ENCODE assay signal across 12 cellular contexts in the genomic region with DNA sequence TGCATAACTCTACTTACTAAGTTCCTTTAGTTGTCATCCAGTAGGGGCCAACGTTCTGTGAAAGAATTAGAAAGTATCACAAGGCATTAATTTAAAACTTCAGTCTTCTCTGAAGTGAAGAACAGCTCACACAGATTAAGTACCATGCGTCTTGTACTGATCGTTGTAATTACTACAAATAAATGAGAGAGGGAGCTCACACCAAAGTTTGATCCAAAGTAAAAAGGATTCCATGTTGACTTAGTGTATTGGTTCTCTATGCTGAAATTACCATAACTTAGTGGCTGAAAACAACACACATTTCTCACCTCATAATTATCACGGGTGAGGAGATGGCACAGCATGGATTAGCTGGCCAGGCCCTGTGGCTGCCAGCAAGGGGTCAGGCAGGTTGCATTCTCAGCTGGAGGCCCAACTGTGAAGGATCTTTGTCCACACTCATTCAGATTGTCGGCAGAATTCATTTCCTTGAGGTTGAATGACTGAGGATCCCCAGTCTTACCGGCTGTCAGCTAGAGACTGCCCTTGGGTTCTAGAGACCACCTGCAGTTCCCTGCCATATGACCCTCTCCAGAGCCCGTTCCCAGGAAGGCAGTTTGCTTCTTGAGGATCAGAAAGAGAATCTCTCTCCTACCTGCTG.
DNase-seq lines count a peak whose midpoint lies in the region; ATAC-seq lines count a peak whose summit lies in the region.
"Had no signal": no experiment of that assay in that cellular context is flagged by ENCODE, and none has a peak within 500 bp of the region (broad histone marks: within the 10 kb centered on the region; RNA-seq: fewer than 3 reads in every experiment).

No MANE protein-coding gene starts in this region.

- no peaks in the 10 kb centered on the region for H3K79me1 ChIP-seq in neuronal stem cell (ENCODE audit: low read depth, low read length)

- H3K27ac ChIP-seq in neuronal stem cell (replicated peaks; ENCODE audit: low read length) = no peak overlapping the region
- H3K27ac ChIP-seq: vagina had no signal

- H2BK5ac ChIP-seq in neuronal stem cell (ENCODE audit: low read length) = no peak overlapping the region

- H4K91ac ChIP-seq in neuronal stem cell (ENCODE audit: low read depth, low read length, poor library complexity) = no peak overlapping the region

- no peak overlapping the region for H3K18ac ChIP-seq in neuronal stem cell (ENCODE audit: low read length)

- in situ Hi-C loops in HAP-1 (cut with MboI; ENCODE audit: low sequenced_read_pairs) = loop anchor here (25.0 kb wide), 2 partner anchors 780 to 1105 kb away; no protein-coding TSS in a partner anchor

- H3K9ac ChIP-seq in neuronal stem cell (ENCODE audit: low read depth, low read length, poor library complexity) = no peak overlapping the region

- no peak overlapping the region for H2BK15ac ChIP-seq in neuronal stem cell (ENCODE audit: low read length)

- DNase-seq in NCI-H748 (lab: John Stamatoyannopoulos, UW; ENCODE audit: unreplicated experiment) = peak; percentile 10
- DNase-seq in NCI-H748 treated with DMSO at 0.1 percent for 48 hours (lab: John Stamatoyannopoulos, UW) = no peak
- DNase-seq in NCI-H446 treated with DMSO at 0.1 percent for 48 hours (lab: John Stamatoyannopoulos, UW) = peak; percentile 39
- peak; percentile 48 for DNase-seq in cerebellum (ENCODE audit: low spot score)
- peak; percentile 12 for DNase-seq in neuronal stem cell (ENCODE audit: low spot score)
- no peak for DNase-seq in putamen (ENCODE audit: low spot score)
- no peak for DNase-seq in HAP-1 (ENCODE audit: low spot score in 2 of 2)
- DNase-seq: activated CD4-positive, alpha-beta memory T cell treated with anti-CD3 and anti-CD28 coated beads for 36 hours; activated naive CD8-positive, alpha-beta T cell treated with anti-CD3 and anti-CD28 coated beads, Interleukin-2, amount 10 ng/mL, durations not matched to agents 7 days and 5 days had no signal

- no peak overlapping the region for H3K23ac ChIP-seq in neuronal stem cell (ENCODE audit: low read depth, low read length, poor library complexity)

- H2AFZ ChIP-seq in neuronal stem cell (ENCODE audit: low read length) = no peak overlapping the region

- H3K9me3 ChIP-seq in neuronal stem cell (replicated peaks in 1 of 2; ENCODE audit: control insufficient read depth in 2 of 2, insufficient read depth in 1 of 2, low read depth in 1 of 2, low read length in 2 of 2) (no peaks in the 10 kb centered on the region), HAP-1 (no peaks in the 10 kb centered on the region)
- H3K9me3 ChIP-seq: vagina had no signal

- H3K4me1 ChIP-seq in neuronal stem cell (ENCODE audit: control insufficient read depth in 2 of 2, insufficient read depth in 1 of 2, low read depth in 1 of 2, low read length in 2 of 2) (peaks cover 0 to 11% of the 10 kb centered on the region in 2 donors), HAP-1 (no peaks in the 10 kb centered on the region)
- H3K4me1 ChIP-seq: vagina had no signal

- no peak for ATAC-seq in GM21423 (IDR thresholded peaks at IDR 0.05; ENCODE audit: unreplicated experiment)
- ATAC-seq: Right ventricle myocardium inferior had no signal

- no peak overlapping the region for H3K14ac ChIP-seq in neuronal stem cell (ENCODE audit: low read length)

- H2BK12ac ChIP-seq in neuronal stem cell (ENCODE audit: low read length) = no peak overlapping the region

- H3K4me2 ChIP-seq in neuronal stem cell (ENCODE audit: insufficient read depth, low read length, poor library complexity, severe bottlenecking) = no peak overlapping the region

- no peak overlapping the region for H3K4ac ChIP-seq in neuronal stem cell (ENCODE audit: low read length)

- WGBS in neuronal stem cell (ENCODE audit: extremely low coverage in 2 of 2, insufficient read length in 2 of 2, insufficient replicate concordance in 1 of 2), 2 donors = no CpG with 5 or more reads among the region's 7 CpGs

- H3K4me3 ChIP-seq in neuronal stem cell (ENCODE audit: low read length in 2 of 2) = no peak overlapping the region
- no peak overlapping the region for H3K4me3 ChIP-seq in HAP-1
- H3K4me3 ChIP-seq: vagina had no signal

- no peak overlapping the region for H2AK5ac ChIP-seq in neuronal stem cell (ENCODE audit: low read depth, low read length)

- H3K27me3 ChIP-seq in neuronal stem cell (ENCODE audit: control insufficient read depth in 3 of 3, insufficient read depth in 3 of 3, low read depth in 1 of 3, low read length in 3 of 3) = no peaks in the 10 kb centered on the region
- H3K27me3 ChIP-seq in HAP-1 (ENCODE audit: low read depth) = peaks cover 4% of the 10 kb centered on the region; the same call in 1 of the 2 replicates
- H3K27me3 ChIP-seq: vagina had no signal

- H2BK120ac ChIP-seq in neuronal stem cell (ENCODE audit: low read depth, low read length) = no peak overlapping the region

- H3K36me3 ChIP-seq in neuronal stem cell (replicated peaks in 1 of 2; ENCODE audit: control insufficient read depth in 2 of 2, insufficient read depth in 2 of 2, low read length in 2 of 2) = no peaks in the 10 kb centered on the region
- H3K36me3 ChIP-seq in HAP-1 (replicated peaks) = no peaks in the 10 kb centered on the region
- H3K36me3 ChIP-seq: vagina had no signal

- H4K8ac ChIP-seq in neuronal stem cell (ENCODE audit: low read depth, low read length) = no peak overlapping the region

Comparison
In these comparisons a context has a peak if more than half of its experiments do, and no peak if none do; other contexts are left out.
1. DNase-seq: peak in NCI-H748 (single experiment), NCI-H446 treated with DMSO at 0.1 percent for 48 hours (single experiment), cerebellum (single experiment) and neuronal stem cell (single experiment); none in NCI-H748 treated with DMSO at 0.1 percent for 48 hours (single experiment), putamen (single experiment) and HAP-1 (0 of 2).